In genomic region chrX:261167-261857, GRCh38 we compare ENCODE assay signal across 10 cellular contexts. TPM values are rescaled to one million over a fixed set of nuclear protein-coding genes. Genes with fewer than 3 reads are reported as not detected.
A peak's percentile ranks its signal among the peaks of the same experiment; 100 is the strongest.
DNase-seq lines count a peak whose midpoint lies in the region; ATAC-seq and TF ChIP-seq lines count a peak whose summit lies in the region.
"Had no signal": no experiment of that assay in that cellular context is flagged by ENCODE, and none has a peak within 500 bp of the region (broad histone marks: within the 10 kb centered on the region; RNA-seq: fewer than 3 reads in every experiment).

No MANE protein-coding gene starts in this region.

- no peak overlapping the region for H3K23ac ChIP-seq in trophoblast cell (ENCODE audit: low read length)

- no peaks in the 10 kb centered on the region for H3K36me3 ChIP-seq in WERI-Rb-1
- H3K36me3 ChIP-seq in trophoblast cell (ENCODE audit: control insufficient read depth in 1 of 2, insufficient read depth in 2 of 2, low read length in 2 of 2): no peaks in the 10 kb centered on the region

- no CpG with 5 or more reads among the region's 32 CpGs for WGBS in trophoblast cell (ENCODE audit: extremely low coverage, insufficient coverage, insufficient read length)

- H3K27ac ChIP-seq in WERI-Rb-1 (peak overlapping the region; percentile 81), trophoblast cell (ENCODE audit: low read depth, low read length) (peak overlapping the region; percentile 94)

- peak overlapping the region; percentile 93 for H2BK12ac ChIP-seq in trophoblast cell (ENCODE audit: low read length)

- no peak overlapping the region for H3K9ac ChIP-seq in trophoblast cell (ENCODE audit: low read length)

- H3K4me2 ChIP-seq in trophoblast cell (ENCODE audit: low read length): peak overlapping the region; percentile 48

- peak overlapping the region; percentile 92 for H2BK5ac ChIP-seq in trophoblast cell (ENCODE audit: low read depth, low read length, poor library complexity)

- H3K4me1 ChIP-seq in trophoblast cell (ENCODE audit: control insufficient read depth in 1 of 2, insufficient read depth in 2 of 2, low read length in 2 of 2): peaks cover 11 to 14% of the 10 kb centered on the region in 2 experiments

- peak overlapping the region; percentile 38 for H2AFZ ChIP-seq in trophoblast cell (ENCODE audit: insufficient read depth, low read length, poor library complexity)

- DNase-seq in EL: peak; percentile 16
- peak; percentile 85 for DNase-seq in WERI-Rb-1
- DNase-seq in left cardiac atrium: peak; percentile 61
- no peak for DNase-seq in trophoblast cell
- no peak for DNase-seq in erythroblast (lab: John Stamatoyannopoulos, UW)
- no peak for DNase-seq in NCI-H2227 (lab: John Stamatoyannopoulos, UW; ENCODE audit: unreplicated experiment)
- DNase-seq in SKM-1 (lab: John Stamatoyannopoulos, UW; ENCODE audit: unreplicated experiment): no peak
- DNase-seq: activated CD4-positive, alpha-beta T cell treated with anti-CD3 and anti-CD28 coated beads for 4 hours; NCI-H1694 treated with DMSO at 0.1 percent for 48 hours had no signal

- intact Hi-C loops in left cardiac atrium (cut with DNase I): no loop called here

- H4K8ac ChIP-seq in trophoblast cell (ENCODE audit: low read depth, low read length): peak overlapping the region; percentile 78

- H3K79me1 ChIP-seq in trophoblast cell (ENCODE audit: low read length): peaks cover 15% of the 10 kb centered on the region

- H4K91ac ChIP-seq in trophoblast cell (ENCODE audit: low read depth, low read length): peak overlapping the region; percentile 97

- peak overlapping the region; percentile 68 for H3K4ac ChIP-seq in trophoblast cell (ENCODE audit: low read depth, low read length)

- ATAC-seq in left cardiac atrium (peak; percentile 38 to 68), GM18505 (IDR thresholded peaks at IDR 0.05; ENCODE audit: unreplicated experiment) (no peak)

- H2BK120ac ChIP-seq in trophoblast cell (ENCODE audit: insufficient read depth, low read length, poor library complexity): peak overlapping the region; percentile 90

- H4K12ac ChIP-seq in trophoblast cell (ENCODE audit: low read depth, low read length): peak overlapping the region; percentile 73

- H3K27me3 ChIP-seq in WERI-Rb-1 (ENCODE audit: insufficient read depth, low read depth, severe bottlenecking) (no peaks in the 10 kb centered on the region), trophoblast cell (ENCODE audit: insufficient read depth, low read length) (no peaks in the 10 kb centered on the region)

- H3K14ac ChIP-seq in trophoblast cell (ENCODE audit: low read length): peak overlapping the region; percentile 65

- no peak for TF ChIP-seq POLR2A in erythroblast (IDR thresholded peaks at IDR 0.05; ENCODE audit: low read length)
- no peak for TF ChIP-seq POLR2A in GM18505 (IDR thresholded peaks at IDR 0.05; ENCODE audit: borderline replicate concordance, extremely low read depth, insufficient read depth, insufficient read length)

- H3K4me3 ChIP-seq in WERI-Rb-1 (ENCODE audit: low read depth, low read length) (peak overlapping the region; percentile 48), trophoblast cell (ENCODE audit: low read depth, low read length) (no peak overlapping the region)

- peak overlapping the region; percentile 93 for H3K18ac ChIP-seq in trophoblast cell (ENCODE audit: low read length)

- H2AK5ac ChIP-seq in trophoblast cell (ENCODE audit: low read length): peak overlapping the region; percentile 80

- H3K79me2 ChIP-seq in trophoblast cell (ENCODE audit: control insufficient read depth, insufficient read depth, low read length, poor library complexity): peaks cover 3% of the 10 kb centered on the region

- no peaks in the 10 kb centered on the region for H3K9me3 ChIP-seq in WERI-Rb-1 (ENCODE audit: severe bottlenecking)
- H3K9me3 ChIP-seq in trophoblast cell (ENCODE audit: insufficient read depth, low read depth, low read length): peaks cover 3% of the 10 kb centered on the region

- peak; percentile 59 for TF ChIP-seq CTCF in WERI-Rb-1 (IDR thresholded peaks at IDR 0.05; ENCODE audit: low read depth, low read length)

RNA-seq across cellular contexts. Expression of gene PLCXD1, which starts 19.9 kb away (rescaled TPM):
- total RNA-seq in left cardiac atrium: 10 to 100 TPM in 1 of 2 donors, 1 to 10 TPM in 1; 2.9 to 13.7 TPM
- 50.3 and 51.6 TPM in 2 replicates for polyA plus RNA-seq in trophoblast cell (2013)

RNA-seq across cellular contexts. Expression of gene GTPBP6, which starts 57.3 kb away (rescaled TPM):
- 10 to 100 TPM; 48.0 to 55.6 TPM for total RNA-seq in left cardiac atrium
- 30.2 and 30.6 TPM in 2 replicates for polyA plus RNA-seq in trophoblast cell (2013)

Comparison
In these comparisons a context has a peak if more than half of its experiments do, and no peak if none do; other contexts are left out.
1. DNase-seq: peak in EL (single experiment), WERI-Rb-1 (single experiment) and left cardiac atrium (single experiment); none in trophoblast cell (0 of 2), erythroblast (0 of 2), NCI-H2227 (single experiment) and SKM-1 (single experiment).